In genomic region chr15:66799242-66799641, GRCh38 we compare ENCODE assay signal across 21 cellular contexts.
A peak's percentile ranks its signal among the peaks of the same experiment; 100 is the strongest.
DNase-seq lines count a peak whose midpoint lies in the region; ATAC-seq, FAIRE-seq and TF ChIP-seq lines count a peak whose summit lies in the region.
"Had no signal": no experiment of that assay in that cellular context is flagged by ENCODE, and none has a peak within 500 bp of the region (broad histone marks: within the 10 kb centered on the region; RNA-seq: fewer than 3 reads in every experiment).

No MANE protein-coding gene starts in this region.

- H3K79me2 ChIP-seq in SK-N-SH (ENCODE audit: insufficient read depth) (no peaks in the 10 kb centered on the region), astrocyte (ENCODE audit: insufficient read depth, low read length) (no peaks in the 10 kb centered on the region)

- H3K4me3 ChIP-seq in SK-N-SH (ENCODE audit: low read depth in 2 of 2, low read length in 1 of 2) (no peak overlapping the region), astrocyte (ENCODE audit: insufficient read depth, low read depth, low read length) (no peak overlapping the region), subcutaneous abdominal adipose tissue (ENCODE audit: low read depth in 1 of 5, low read length in 5 of 5) (no peak overlapping the region)

- CTCF ChIA-PET in SK-N-SH (lab: Yijun Ruan, JAX), result interaction anchor here (1.2 kb wide), 1 partner anchor 8 kb away, joined by 4 read pairs; no protein-coding TSS in a partner anchor

- no peaks in the 10 kb centered on the region for H3K9me3 ChIP-seq in SK-N-SH
- H3K9me3 ChIP-seq in astrocyte (ENCODE audit: insufficient read depth, low read depth, low read length), result no peaks in the 10 kb centered on the region
- H3K9me3 ChIP-seq in subcutaneous abdominal adipose tissue (ENCODE audit: control insufficient read depth in 5 of 5, low read length in 5 of 5), result no peaks in the 10 kb centered on the region

- POLR2A ChIA-PET in SK-N-SH (lab: Yijun Ruan, JAX), result no interaction called here

- H3K36me3 ChIP-seq in SK-N-SH (replicated peaks in 1 of 2; ENCODE audit: control insufficient read depth in 1 of 2, insufficient read depth in 2 of 2, low read length in 1 of 2) (no peaks in the 10 kb centered on the region), astrocyte (ENCODE audit: insufficient read depth, low read length) (no peaks in the 10 kb centered on the region), subcutaneous abdominal adipose tissue (ENCODE audit: control insufficient read depth in 5 of 5, insufficient read depth in 5 of 5, low read length in 5 of 5) (no peaks in the 10 kb centered on the region)

- WGBS in SK-N-SH (ENCODE audit: low lambda C conversion rate), result 83% methylated on average over 4 of the region's 4 CpGs

- no peaks in the 10 kb centered on the region for H3K36me3 Mint-ChIP-seq in astrocyte (ENCODE audit: low read depth, unreplicated experiment)
- H3K36me3 Mint-ChIP-seq: CD8-positive, alpha-beta T cell had no signal

- peaks cover 23% of the 10 kb centered on the region for H3F3A ChIP-seq in SK-N-SH (replicated peaks; ENCODE audit: insufficient read depth)

- no peak for FAIRE-seq in astrocyte (lab: Jason Lieb, UNC)
- FAIRE-seq: GM12891 had no signal

- H3K9me3 Mint-ChIP-seq in astrocyte (ENCODE audit: unreplicated experiment), result no peaks in the 10 kb centered on the region
- H3K9me3 Mint-ChIP-seq: CD8-positive, alpha-beta T cell had no signal

- no peaks in the 10 kb centered on the region for H3K27me3 ChIP-seq in SK-N-SH (ENCODE audit: insufficient read depth)
- H3K27me3 ChIP-seq in astrocyte (ENCODE audit: insufficient read depth, low read length), result no peaks in the 10 kb centered on the region
- H3K27me3 ChIP-seq in subcutaneous abdominal adipose tissue (ENCODE audit: control insufficient read depth in 5 of 5, insufficient read depth in 4 of 5, low read length in 5 of 5), result no peaks in the 10 kb centered on the region

- no peaks in the 10 kb centered on the region for H3K9me2 ChIP-seq in SK-N-SH

- peak overlapping the region; percentile 16 to 81; a peak in 3 of 4 replicates for H3K27ac ChIP-seq in SK-N-SH (ENCODE audit: low read depth in 2 of 2, low read length in 1 of 2)
- peak overlapping the region; percentile 54 for H3K27ac ChIP-seq in astrocyte (ENCODE audit: low read depth, low read length)
- peak overlapping the region; percentile 43 for H3K27ac ChIP-seq in subcutaneous abdominal adipose tissue (ENCODE audit: low read depth, low read length)
- H3K27ac ChIP-seq: 22Rv1 had no signal

- TF ChIP-seq RAD21 in SK-N-SH (IDR thresholded peaks at IDR 0.05; ENCODE audit: low read length), result no peak

- peaks cover 35% of the 10 kb centered on the region for H3K4me1 Mint-ChIP-seq in astrocyte (ENCODE audit: low read depth, unreplicated experiment)

- no peak overlapping the region for H3K4me3 Mint-ChIP-seq in astrocyte (ENCODE audit: unreplicated experiment)
- H3K4me3 Mint-ChIP-seq: CD8-positive, alpha-beta T cell had no signal

- H3K9ac ChIP-seq in SK-N-SH (peak overlapping the region; percentile 54; the same call in 1 of the 2 replicates), astrocyte (ENCODE audit: low read length) (peak overlapping the region; percentile 32), subcutaneous abdominal adipose tissue (ENCODE audit: low read length in 5 of 5) (peak overlapping the region in 2 of 5 donors; percentile 20 to 30)

- intact Hi-C loops in Right ventricle myocardium superior (cut with DNase I), result no loop called here

- H3K4me1 ChIP-seq in SK-N-SH (ENCODE audit: control insufficient read depth in 1 of 2, insufficient read depth in 2 of 2, low read depth in 1 of 2, low read length in 1 of 2) (peaks cover 18 to 44% of the 10 kb centered on the region in 2 experiments), astrocyte (ENCODE audit: insufficient read depth, low read length) (peaks cover 46% of the 10 kb centered on the region), subcutaneous abdominal adipose tissue (ENCODE audit: control insufficient read depth in 5 of 5, insufficient read depth in 5 of 5, low read length in 5 of 5) (peaks cover 8 to 60% (median 50%) of the 10 kb centered on the region in 5 donors)

- no peak overlapping the region for H3K27ac Mint-ChIP-seq in astrocyte (ENCODE audit: unreplicated experiment)
- H3K27ac Mint-ChIP-seq: CD8-positive, alpha-beta T cell had no signal

- TF ChIP-seq CTCF in SK-N-SH (IDR thresholded peaks at IDR 0.05) (no peak), astrocyte (IDR thresholded peaks at IDR 0.05; ENCODE audit: insufficient read depth, low read depth, low read length) (no peak), omental fat pad (IDR thresholded peaks at IDR 0.05) (no peak)

- no peak for TF ChIP-seq EP300 in SK-N-SH (IDR thresholded peaks at IDR 0.05; ENCODE audit: borderline replicate concordance in 1 of 2, low read depth in 1 of 2, low read length in 1 of 2)

- peaks cover 6% of the 10 kb centered on the region for H3K27me3 Mint-ChIP-seq in astrocyte (ENCODE audit: low read depth, unreplicated experiment)

- ATAC-seq in SK-N-SH treated with all-trans-retinoic acid at 6 μM for 48 hours, result no peak
- ATAC-seq in Right ventricle myocardium superior (ENCODE audit: poor library complexity), result no peak
- no peak for ATAC-seq in omental fat pad (ENCODE audit: low FRiP score)
- ATAC-seq: CD8-positive, alpha-beta T cell had no signal

- H3K4me2 ChIP-seq in SK-N-SH (peak overlapping the region; percentile 4; the same call in 1 of the 2 replicates), astrocyte (ENCODE audit: low read length) (peak overlapping the region; percentile 32)

- DNase-seq in SK-N-SH (no peak), astrocyte (ENCODE audit: low read depth) (no peak), foreskin melanocyte (peak; percentile 48), Right ventricle myocardium superior (no peak), NCI-H510A treated with DMSO at 0.1 percent for 48 hours (lab: John Stamatoyannopoulos, UW) (no peak), omental fat pad (ENCODE audit: low spot score) (no peak)
- DNase-seq: AML-193; C1 segment of cervical spinal cord; Calu3; CD8-positive, alpha-beta T cell; DMS153; KG1; MV-4-11; NCI-H1694; NCI-H2081 treated with DMSO at 0.1 percent for 48 hours; NCI-H446 treated with DMSO at 0.1 percent for 48 hours; NCI-H748 treated with DMSO at 0.1 percent for 48 hours had no signal

- H4K20me1 ChIP-seq in SK-N-SH (ENCODE audit: insufficient read depth), result no peaks in the 10 kb centered on the region
- H4K20me1 ChIP-seq in astrocyte (ENCODE audit: insufficient read depth, low read length), result no peaks in the 10 kb centered on the region

- H2AFZ ChIP-seq in SK-N-SH (ENCODE audit: low read depth) (peak overlapping the region; percentile 7; the same call in 1 of the 2 replicates), astrocyte (ENCODE audit: low read depth, low read length) (no peak overlapping the region)

TF ChIP-seq in SK-N-SH, 30 proteins besides CTCF, POLR2A, EP300 and RAD21 (continues in another document):
- TF ChIP-seq RCOR1 (IDR thresholded peaks at IDR 0.05; ENCODE audit: low read length), result no peak
- no peak for TF ChIP-seq TEAD4 (IDR thresholded peaks at IDR 0.05; ENCODE audit: borderline replicate concordance, insufficient read depth)
- TF ChIP-seq FOXJ3 (CRISPR knock-in tag; IDR thresholded peaks at IDR 0.05), result no peak
- no peak for TF ChIP-seq GATA2 (CRISPR knock-in tag; IDR thresholded peaks at IDR 0.05)
- TF ChIP-seq USF1 (IDR thresholded peaks at IDR 0.05; ENCODE audit: borderline replicate concordance, low read depth), result no peak
- no peak for TF ChIP-seq SIN3A (IDR thresholded peaks at IDR 0.05; ENCODE audit: borderline replicate concordance, low read depth, low read length)
- TF ChIP-seq JUND (IDR thresholded peaks at IDR 0.05), result no peak
- TF ChIP-seq IRF3 (IDR thresholded peaks at IDR 0.05; ENCODE audit: low read depth, low read length), result no peak

TF ChIP-seq in SK-N-SH treated with all-trans-retinoic acid at 6 μM for 48 hours, 23 proteins besides CTCF, POLR2A, EP300 and RAD21:
- TF ChIP-seq GLIS3 (CRISPR knock-in tag; IDR thresholded peaks at IDR 0.05) (no peak), PPARA (CRISPR knock-in tag; IDR thresholded peaks at IDR 0.05; ENCODE audit: borderline replicate concordance) (no peak), CREB5 (CRISPR knock-in tag; IDR thresholded peaks at IDR 0.05; ENCODE audit: low read depth) (no peak), CSRNP3 (CRISPR knock-in tag; IDR thresholded peaks at IDR 0.05) (no peak), BACH2 (CRISPR knock-in tag; IDR thresholded peaks at IDR 0.05; ENCODE audit: borderline replicate concordance) (no peak), ZNF565 (CRISPR knock-in tag; conservative IDR thresholded peaks at IDR 0.05; ENCODE audit: low read depth) (no peak), RARB (CRISPR knock-in tag; IDR thresholded peaks at IDR 0.05) (no peak), ESRRG (CRISPR knock-in tag; IDR thresholded peaks at IDR 0.05) (no peak), TOX (CRISPR knock-in tag; IDR thresholded peaks at IDR 0.05; ENCODE audit: borderline replicate concordance) (no peak), CSDC2 (CRISPR knock-in tag; IDR thresholded peaks at IDR 0.05) (no peak)
TF ChIP-seq in SK-N-SH treated with all-trans-retinoic acid at 6 μM for 48 hours: peak in this region for 0.
